Comparison of ENCODE assay signal across 9 cellular contexts in genomic region chr4:106287353-106287969, GRCh38. TPM values are rescaled to one million over a fixed set of nuclear protein-coding genes. Genes with fewer than 3 reads are reported as not detected.
DNase-seq lines count a peak whose midpoint lies in the region; ATAC-seq and TF ChIP-seq lines count a peak whose summit lies in the region.
"Had no signal": no experiment of that assay in that cellular context is flagged by ENCODE, and none has a peak within 500 bp of the region (broad histone marks: within the 10 kb centered on the region; RNA-seq: fewer than 3 reads in every experiment).

No MANE protein-coding gene starts in this region.

- intact Hi-C loops in aorta (cut with DNase I) = no loop called here

- peaks cover 27% of the 10 kb centered on the region for H3K36me3 Mint-ChIP-seq in activated T-cell treated with anti-CD3 and anti-CD28 coated beads, Interleukin-2, amount 50 U/mL, for 4 hours (ENCODE audit: insufficient read depth)

- TF ChIP-seq CTCF in astrocyte of the spinal cord (IDR thresholded peaks at IDR 0.05; ENCODE audit: low read depth, low read length) (no peak), liver (IDR thresholded peaks at IDR 0.05; ENCODE audit: low read depth, low read length, missing input control) (no peak), coronary artery (IDR thresholded peaks at IDR 0.05) (no peak)

- no peaks in the 10 kb centered on the region for H3K9me3 Mint-ChIP-seq in activated T-cell treated with anti-CD3 and anti-CD28 coated beads, Interleukin-2, amount 50 U/mL, for 4 hours

- no peak overlapping the region for H3K9ac ChIP-seq in liver (ENCODE audit: low read depth in 1 of 2, low read length in 2 of 2)

- H3K36me3 ChIP-seq in liver (ENCODE audit: control insufficient read depth in 4 of 4, insufficient read depth in 3 of 4, low read depth in 1 of 4, low read length in 3 of 4) (peaks cover 0 to 10% (median 8%) of the 10 kb centered on the region in 4 donors), aorta (ENCODE audit: control insufficient read depth in 1 of 2, insufficient read depth in 2 of 2, low read length in 1 of 2) (peaks cover 2 to 4% of the 10 kb centered on the region in 2 donors)

- ATAC-seq in aorta (ENCODE audit: low FRiP score) = no peak
- no peak for ATAC-seq in activated T-cell treated with anti-CD3 and anti-CD28 coated beads, Interleukin-2, amount 50 U/mL, for 4 hours

- DNase-seq in AML-193 (lab: John Stamatoyannopoulos, UW) (peak; percentile 52 to 56), HuH-7 (ENCODE audit: low spot score) (peak; percentile 42), astrocyte of the spinal cord (ENCODE audit: low read depth, low spot score) (peak; percentile 90), aorta (no peak), coronary artery (ENCODE audit: low spot score) (no peak)
- no peak for DNase-seq in activated CD4-positive, CD25-positive, alpha-beta regulatory T cell treated with anti-CD3 and anti-CD28 coated beads, Interleukin-2, amount 50 U/mL, for 72 hours
- DNase-seq in activated T-cell treated with anti-CD3 and anti-CD28 coated beads, Interleukin-2, amount 50 U/mL, for 4 hours = no peak
- DNase-seq: Karpas-422 had no signal

- H3K27me3 ChIP-seq in liver (ENCODE audit: control insufficient read depth in 4 of 4, insufficient read depth in 4 of 4, low read length in 3 of 4) = no peaks in the 10 kb centered on the region
- H3K27me3 ChIP-seq in aorta (ENCODE audit: control insufficient read depth in 1 of 2, insufficient read depth in 2 of 2, low read length in 1 of 2) = no peaks in the 10 kb centered on the region

- no peak overlapping the region for H3K4me3 Mint-ChIP-seq in activated T-cell treated with anti-CD3 and anti-CD28 coated beads, Interleukin-2, amount 50 U/mL, for 4 hours

- H3K27ac ChIP-seq in liver (ENCODE audit: low read depth in 1 of 2, low read length in 2 of 2) (peak overlapping the region in 1 of 2 donors; percentile 9), aorta (ENCODE audit: low read depth in 1 of 2, low read length in 2 of 2) (no peak overlapping the region), coronary artery (no peak overlapping the region)

- in situ Hi-C loops in astrocyte of the spinal cord (cut with HindIII; ENCODE audit: low sequenced_read_pairs) = no loop called here

- H3K9me3 ChIP-seq in liver (ENCODE audit: control insufficient read depth in 4 of 4, low read length in 3 of 4) (no peaks in the 10 kb centered on the region), aorta (ENCODE audit: control insufficient read depth, low read length) (no peaks in the 10 kb centered on the region)

- H3K27me3 Mint-ChIP-seq in activated T-cell treated with anti-CD3 and anti-CD28 coated beads, Interleukin-2, amount 50 U/mL, for 4 hours (ENCODE audit: low read depth) = no peaks in the 10 kb centered on the region

- H3K4me3 ChIP-seq in astrocyte of the spinal cord (ENCODE audit: low read depth, low read length) (no peak overlapping the region), liver (ENCODE audit: low read depth in 1 of 3, low read length in 3 of 3) (no peak overlapping the region), aorta (ENCODE audit: low read length in 2 of 2) (no peak overlapping the region), coronary artery (no peak overlapping the region)

- H3K4me1 ChIP-seq in liver (ENCODE audit: control insufficient read depth in 4 of 4, insufficient read depth in 4 of 4, low read length in 3 of 4) = peaks cover 0 to 13% (median 0%) of the 10 kb centered on the region in 4 donors
- no peaks in the 10 kb centered on the region for H3K4me1 ChIP-seq in aorta (ENCODE audit: control insufficient read depth in 1 of 2, insufficient read depth in 2 of 2, low read length in 2 of 2)

- TF ChIP-seq RAD21 in liver (IDR thresholded peaks at IDR 0.05) = no peak

- H3K4me1 Mint-ChIP-seq in activated T-cell treated with anti-CD3 and anti-CD28 coated beads, Interleukin-2, amount 50 U/mL, for 4 hours (ENCODE audit: low read depth) = no peaks in the 10 kb centered on the region

TF ChIP-seq in liver, 16 proteins besides CTCF, POLR2A, EP300 and RAD21:
- TF ChIP-seq SP1 (IDR thresholded peaks at IDR 0.05) (peak; percentile 63), ZBTB33 (IDR thresholded peaks at IDR 0.05) (peak; percentile 48), JUND (IDR thresholded peaks at IDR 0.05) (peak; percentile 77 to 89), FOXA2 (IDR thresholded peaks at IDR 0.05) (peak; percentile 85), HNF4G (IDR thresholded peaks at IDR 0.05) (no peak), ATF3 (IDR thresholded peaks at IDR 0.05) (peak; percentile 81), RXRA (IDR thresholded peaks at IDR 0.05) (peak in 1 of 2 donors; percentile 50), EGR1 (IDR thresholded peaks at IDR 0.05; ENCODE audit: low read depth in 2 of 2) (no peak), TAF1 (conservative IDR thresholded peaks at IDR 0.05) (no peak), FOXA1 (IDR thresholded peaks at IDR 0.05) (peak; percentile 62), REST (IDR thresholded peaks at IDR 0.05) (no peak), NR2F2 (IDR thresholded peaks at IDR 0.05) (no peak), HNF4A (conservative IDR thresholded peaks at IDR 0.05) (peak; percentile 31 to 47), GABPA (IDR thresholded peaks at IDR 0.05 in 1 of 2, conservative IDR thresholded peaks at IDR 0.05 in 1 of 2) (peak in 1 of 2 donors; percentile 57), MAX (IDR thresholded peaks at IDR 0.05) (peak; percentile 46), YY1 (IDR thresholded peaks at IDR 0.05) (peak; percentile 95)

RNA-seq across cellular contexts. Expression of gene TBCK, which starts 28.5 kb away (rescaled TPM):
- total RNA-seq in liver = 10 to 100 TPM; 22.2 to 25.5 TPM
- 1 to 10 TPM; 4.9 to 9.4 TPM for polyA plus RNA-seq in liver
- 10 to 100 TPM; 46.8 to 64.1 TPM for total RNA-seq in aorta
- 10 to 100 TPM in 1 of 2 donors, 1 to 10 TPM in 1; 8.3 to 15.4 TPM for polyA plus RNA-seq in aorta
- total RNA-seq in activated T-cell treated with anti-CD3 and anti-CD28 coated beads, Interleukin-2, amount 50 U/mL, for 4 hours = 10 to 100 TPM; 12.7 to 15.8 (median 15.1) TPM

RNA-seq across cellular contexts. Expression of gene AIMP1, which starts 28.9 kb away (rescaled TPM):
- 1 to 10 TPM; 8.6 to 10.0 TPM for total RNA-seq in liver
- 10 to 100 TPM; 11.0 to 44.6 TPM for polyA plus RNA-seq in liver
- 10 to 100 TPM; 39.3 to 45.6 TPM for total RNA-seq in aorta
- polyA plus RNA-seq in aorta = 10 to 100 TPM; 30.2 to 38.6 TPM
- total RNA-seq in activated T-cell treated with anti-CD3 and anti-CD28 coated beads, Interleukin-2, amount 50 U/mL, for 4 hours = 10 to 100 TPM; 73.8 to 89.3 (median 74.8) TPM

Comparison
In these comparisons a context has a peak if more than half of its experiments do, and no peak if none do; other contexts are left out.
1. DNase-seq: peak in AML-193 (2 of 2), HuH-7 (single experiment) and astrocyte of the spinal cord (single experiment); none in aorta (0 of 2), activated CD4-positive, CD25-positive, alpha-beta regulatory T cell treated with anti-CD3 and anti-CD28 coated beads, Interleukin-2, amount 50 U/mL, for 72 hours (single experiment), activated T-cell treated with anti-CD3 and anti-CD28 coated beads, Interleukin-2, amount 50 U/mL, for 4 hours (single experiment) and coronary artery (single experiment).